Comparison of ENCODE assay signal across 8 cellular contexts in genomic region chr16:28924399-28924761, GRCh38. TPM values are rescaled to one million over a fixed set of nuclear protein-coding genes. Genes with fewer than 3 reads are reported as not detected.
DNase-seq lines count a peak whose midpoint lies in the region; ATAC-seq and TF ChIP-seq lines count a peak whose summit lies in the region.

No MANE protein-coding gene starts in this region.

- no peak for TF ChIP-seq CTCF in AG10803 (conservative IDR thresholded peaks at IDR 0.05; ENCODE audit: low read length)
- TF ChIP-seq CTCF in brain (conservative IDR thresholded peaks at IDR 0.05), result no peak

- H3K9me3 ChIP-seq in mucosa of rectum (ENCODE audit: control insufficient read depth in 2 of 2, low read length in 2 of 2), result no peaks in the 10 kb centered on the region

- peaks cover 0 to 2% (median 0%) of the 10 kb centered on the region in 5 experiments for H3K9me3 Mint-ChIP-seq in brain

- peak overlapping the region; percentile 87 to 98 (median 91) for H3K27ac Mint-ChIP-seq in brain

- peak overlapping the region; percentile 66 to 70 for H3K9ac ChIP-seq in mucosa of rectum (ENCODE audit: low read depth in 1 of 2, low read length in 2 of 2)

- no peak for DNase-seq in AG10803 (ENCODE audit: low read depth)
- no peak for DNase-seq in stimulated activated CD4-positive, alpha-beta T cell treated with anti-CD3 and anti-CD28 coated beads, Interleukin-4, amount 100 ng/mL, for 4 hours
- no peak for DNase-seq in SKM-1 treated with dmso at 0.1 percent for 144 hours (lab: John Stamatoyannopoulos, UW; ENCODE audit: unreplicated experiment)

- H3K27me3 Mint-ChIP-seq in brain, result no peaks in the 10 kb centered on the region

- H3K4me1 ChIP-seq in mucosa of rectum (ENCODE audit: control insufficient read depth in 2 of 2, insufficient read depth in 2 of 2, low read length in 2 of 2), result peaks cover 14 to 16% of the 10 kb centered on the region in 2 donors

- ATAC-seq in HG02571 (IDR thresholded peaks at IDR 0.05; ENCODE audit: unreplicated experiment) (peak; percentile 5), GM21381 (IDR thresholded peaks at IDR 0.05; ENCODE audit: unreplicated experiment) (no peak), GM18858 (IDR thresholded peaks at IDR 0.05; ENCODE audit: unreplicated experiment) (no peak)

- peaks cover 17% of the 10 kb centered on the region for H3K36me3 Mint-ChIP-seq in brain

- peaks cover 7 to 10% of the 10 kb centered on the region in 2 donors for H3K36me3 ChIP-seq in mucosa of rectum (ENCODE audit: control insufficient read depth in 2 of 2, insufficient read depth in 2 of 2, low read length in 2 of 2)

- peak overlapping the region; percentile 95 to 100 (median 97) for H3K4me3 Mint-ChIP-seq in brain

- H3K4me1 Mint-ChIP-seq in brain, result peaks cover 17% of the 10 kb centered on the region

- no peaks in the 10 kb centered on the region for H3K27me3 ChIP-seq in mucosa of rectum (ENCODE audit: control insufficient read depth in 2 of 2, insufficient read depth in 2 of 2, low read length in 2 of 2)

- H3K27ac ChIP-seq in mucosa of rectum (ENCODE audit: low read depth in 2 of 2, low read length in 2 of 2), result peak overlapping the region; percentile 99 to 100

- H3K4me3 ChIP-seq in AG10803 (ENCODE audit: low read length), result peak overlapping the region; percentile 83
- peak overlapping the region; percentile 66 to 81 for H3K4me3 ChIP-seq in mucosa of rectum (ENCODE audit: low read length in 2 of 2)

RNA-seq across cellular contexts. Expression of gene RABEP2, which starts 0.7 kb away (rescaled TPM):
- 13.2 TPM for polyA plus RNA-seq in brain (ENCODE audit: insufficient read depth, low read depth, low replicate concordance)

RNA-seq across cellular contexts. Expression of gene CD19, which starts 7.4 kb away (rescaled TPM):
- not detected for polyA plus RNA-seq in brain (ENCODE audit: insufficient read depth, low read depth, low replicate concordance)

RNA-seq across cellular contexts. Expression of gene NFATC2IP, which starts 26.4 kb away (rescaled TPM):
- polyA plus RNA-seq in brain (ENCODE audit: insufficient read depth, low read depth, low replicate concordance), result 18.9 TPM

RNA-seq across cellular contexts. Expression of gene ATP2A1, which starts 46.1 kb away (rescaled TPM):
- polyA plus RNA-seq in brain (ENCODE audit: insufficient read depth, low read depth, low replicate concordance), result 0.51 TPM

RNA-seq across cellular contexts. Expression of gene SPNS1, which starts 50.2 kb away (rescaled TPM):
- 44.6 TPM for polyA plus RNA-seq in brain (ENCODE audit: insufficient read depth, low read depth, low replicate concordance)
